In genomic region chr15:34437687-34438086, GRCh38 we compare ENCODE assay signal across 8 cellular contexts. TPM values are rescaled to one million over a fixed set of nuclear protein-coding genes. Genes with fewer than 3 reads are reported as not detected.
DNase-seq lines count a peak whose midpoint lies in the region; ATAC-seq and TF ChIP-seq lines count a peak whose summit lies in the region.

TSS of gene GOLGA8A (minus strand) at chr15:34437808. CDS start at chr15:34389691, 48,117 bp downstream.

- H3K27ac Mint-ChIP-seq in activated naive CD4-positive, alpha-beta T cell treated with anti-CD3 and anti-CD28 coated beads, Interleukin-2, amount 50 U/mL, for 72 hours, result peak within 1 kb of the TSS; percentile 90 to 99

- H3K36me3 ChIP-seq in HUES6 (ENCODE audit: control insufficient read depth, insufficient read depth, low read length), result no peaks in the 10 kb centered on the region
- no peaks in the 10 kb centered on the region; the same call in 1 of the 2 replicates for H3K36me3 ChIP-seq in SJSA1
- no peaks in the 10 kb centered on the region for H3K36me3 ChIP-seq in cardiac muscle cell
- H3K36me3 ChIP-seq in tibial nerve, result peaks cover 0 to 19% (median 0%) of the 10 kb centered on the region in 3 donors

- H3K27ac ChIP-seq in HUES6 (ENCODE audit: low read depth, low read length) (no peak within 1 kb of the TSS), SJSA1 (no peak within 1 kb of the TSS), cardiac muscle cell (peak within 1 kb of the TSS; percentile 68), tibial nerve (no peak within 1 kb of the TSS)

- peak in 1 of 2 donors; percentile 61 for TF ChIP-seq EP300 in tibial nerve (IDR thresholded peaks at IDR 0.05)

- H3K4me3 ChIP-seq in HUES6 (ENCODE audit: low read depth, low read length) (peak within 1 kb of the TSS; percentile 66), SJSA1 (peak within 1 kb of the TSS; percentile 50), cardiac muscle cell (peak within 1 kb of the TSS; percentile 80), tibial nerve (peak within 1 kb of the TSS; percentile 35 to 73 (median 56))

- no peaks in the 10 kb centered on the region for H3K9me3 Mint-ChIP-seq in activated naive CD4-positive, alpha-beta T cell treated with anti-CD3 and anti-CD28 coated beads, Interleukin-2, amount 50 U/mL, for 72 hours

- peaks cover 41% of the 10 kb centered on the region for H3K27me3 ChIP-seq in HUES6 (ENCODE audit: control insufficient read depth, insufficient read depth, low read length)
- H3K27me3 ChIP-seq in SJSA1 (replicated peaks), result peaks cover 6% of the 10 kb centered on the region; the same call in 1 of the 2 replicates
- peaks cover 4% of the 10 kb centered on the region for H3K27me3 ChIP-seq in cardiac muscle cell
- no peaks in the 10 kb centered on the region for H3K27me3 ChIP-seq in tibial nerve

- peaks cover 8% of the 10 kb centered on the region; the same call in 1 of the 2 replicates for H3K9me3 ChIP-seq in HUES6 (ENCODE audit: control insufficient read depth, insufficient read depth, low read depth, low read length)
- no peaks in the 10 kb centered on the region for H3K9me3 ChIP-seq in SJSA1 (replicated peaks)
- H3K9me3 ChIP-seq in cardiac muscle cell (ENCODE audit: low read depth), result no peaks in the 10 kb centered on the region
- H3K9me3 ChIP-seq in tibial nerve, result no peaks in the 10 kb centered on the region

- peak within 1 kb of the TSS; percentile 52 for H3K9ac ChIP-seq in HUES6 (ENCODE audit: low read length)

- peaks cover 4% of the 10 kb centered on the region; the same call in 1 of the 2 replicates for H3K4me1 ChIP-seq in HUES6 (ENCODE audit: control insufficient read depth, insufficient read depth, low read length)
- peaks cover 11% of the 10 kb centered on the region for H3K4me1 ChIP-seq in SJSA1 (replicated peaks)
- no peaks in the 10 kb centered on the region for H3K4me1 ChIP-seq in cardiac muscle cell (ENCODE audit: low read depth)
- peaks cover 0 to 22% (median 2%) of the 10 kb centered on the region in 4 donors for H3K4me1 ChIP-seq in tibial nerve

- WGBS in tibial nerve, 2 donors, result 0 to 2% methylated on average over 14 to 20 of the region's 33 CpGs

- ATAC-seq in GM19467 (IDR thresholded peaks at IDR 0.05; ENCODE audit: unreplicated experiment), result peak; percentile 75
- peak; percentile 77 to 85 for ATAC-seq in activated naive CD4-positive, alpha-beta T cell treated with anti-CD3 and anti-CD28 coated beads, Interleukin-2, amount 50 U/mL, for 72 hours

- no peak for TF ChIP-seq POLR2A in tibial nerve (IDR thresholded peaks at IDR 0.05)

- intact Hi-C loops in posterior cingulate gyrus (cut with DNase I), result no loop called here

- DNase-seq in C1 segment of cervical spinal cord (lab: John Stamatoyannopoulos, UW), result peak in 8 of 14 donors; percentile 3 to 78 (median 34)
- DNase-seq in SJSA1 (ENCODE audit: low read depth in 1 of 2, low spot score in 2 of 2), result peak; percentile 51 to 73
- DNase-seq in activated naive CD4-positive, alpha-beta T cell treated with anti-CD3 and anti-CD28 coated beads, Interleukin-2, amount 50 U/mL, for 72 hours (ENCODE audit: low spot score in 2 of 2), result peak; percentile 73 to 76
- DNase-seq in cardiac muscle cell (ENCODE audit: low read depth in 1 of 2, low spot score in 1 of 2), result peak; percentile 65 to 86
- peak in 9 of 10 donors; percentile 39 to 94 (median 59) for DNase-seq in posterior cingulate gyrus
- peak in 1 of 2 donors; percentile 26 for DNase-seq in tibial nerve (ENCODE audit: low spot score in 2 of 2)

- peaks cover 13 to 23% of the 10 kb centered on the region in 2 donors for H3K36me3 Mint-ChIP-seq in activated naive CD4-positive, alpha-beta T cell treated with anti-CD3 and anti-CD28 coated beads, Interleukin-2, amount 50 U/mL, for 72 hours

- TF ChIP-seq CTCF in cardiac muscle cell (IDR thresholded peaks at IDR 0.05; ENCODE audit: low read depth, low read length) (no peak), tibial nerve (IDR thresholded peaks at IDR 0.05) (no peak)

RNA-seq across cellular contexts. Expression of gene GOLGA8A, which starts in this region (rescaled TPM):
- 3.4 and 16.0 TPM in 2 replicates for total RNA-seq in SJSA1 (2014; rRNA removed; shearing (Covaris generic))
- 100 to 1,000 TPM; 131 to 158 TPM for total RNA-seq in activated naive CD4-positive, alpha-beta T cell treated with anti-CD3 and anti-CD28 coated beads, Interleukin-2, amount 50 U/mL, for 72 hours
- total RNA-seq in cardiac muscle cell (76.8 and 135 TPM in 2 replicates), tibial nerve (10 to 100 TPM; 32.0 to 78.9 (median 73.1) TPM)
- polyA plus RNA-seq in cardiac muscle cell, result 172 and 189 TPM in 2 replicates
